Comparison of ENCODE assay signal across 8 cellular contexts in genomic region chr6:35686873-35687557, GRCh38. TPM values are rescaled to one million over a fixed set of nuclear protein-coding genes. Genes with fewer than 3 reads are reported as not detected.
A peak's percentile ranks its signal among the peaks of the same experiment; 100 is the strongest.
DNase-seq lines count a peak whose midpoint lies in the region; ATAC-seq and TF ChIP-seq lines count a peak whose summit lies in the region.

No MANE protein-coding gene starts in this region.

- ATAC-seq in psoas muscle (no peak), HG03095 (IDR thresholded peaks at IDR 0.05; ENCODE audit: unreplicated experiment) (no peak)

- H3K27me3 ChIP-seq in esophagus muscularis mucosa (no peaks in the 10 kb centered on the region), psoas muscle (ENCODE audit: insufficient read depth in 3 of 3, low read length in 2 of 3) (no peaks in the 10 kb centered on the region)

- peak overlapping the region; percentile 99 to 100 (median 99) for H3K27ac ChIP-seq in esophagus muscularis mucosa (replicated peaks in 1 of 4)
- peak overlapping the region; percentile 96 for H3K27ac ChIP-seq in psoas muscle

- TF ChIP-seq EP300 in esophagus muscularis mucosa (IDR thresholded peaks at IDR 0.05) = no peak

- WGBS in esophagus muscularis mucosa = 49% methylated on average over 4 of the region's 4 CpGs
- WGBS in psoas muscle, 3 donors = 21 to 54% (median 24%) methylated on average over 4 of the region's 4 CpGs

- H3K9me3 ChIP-seq in esophagus muscularis mucosa = no peaks in the 10 kb centered on the region
- no peaks in the 10 kb centered on the region for H3K9me3 ChIP-seq in psoas muscle

- H3K36me3 ChIP-seq in esophagus muscularis mucosa (peaks cover 8 to 27% (median 19%) of the 10 kb centered on the region in 4 donors), psoas muscle (ENCODE audit: insufficient read depth in 1 of 2, low read depth in 1 of 2) (peaks cover 0 to 19% of the 10 kb centered on the region in 2 donors)

- no peak for TF ChIP-seq POLR2A in esophagus muscularis mucosa (IDR thresholded peaks at IDR 0.05; ENCODE audit: low read depth)

- H3K4me3 ChIP-seq in GM12875 (ENCODE audit: low read depth, low read length) (peak overlapping the region; percentile 63), esophagus muscularis mucosa (peak overlapping the region; percentile 87 to 98 (median 93)), psoas muscle (peak overlapping the region; percentile 85)

- peaks cover 29 to 67% (median 57%) of the 10 kb centered on the region in 4 donors for H3K4me1 ChIP-seq in esophagus muscularis mucosa
- peaks cover 51% of the 10 kb centered on the region for H3K4me1 ChIP-seq in psoas muscle

- TF ChIP-seq CTCF in GM12875 (IDR thresholded peaks at IDR 0.05; ENCODE audit: borderline replicate concordance, insufficient read depth, low read depth, low read length) (no peak), esophagus muscularis mucosa (IDR thresholded peaks at IDR 0.05) (no peak), psoas muscle (IDR thresholded peaks at IDR 0.05) (no peak)

- intact Hi-C loops in esophagus muscularis mucosa (cut with DNase I) (no loop called here), psoas muscle (cut with DNase I) (loop anchor here in 1 of 2 donors (10.0 kb wide), 1 partner anchor 102 kb away; no protein-coding TSS in a partner anchor), head of caudate nucleus (cut with DNase I) (no loop called here)

- DNase-seq in OCI-M1 (lab: John Stamatoyannopoulos, UW) = peak; percentile 65
- no peak for DNase-seq in esophagus muscularis mucosa (ENCODE audit: extremely low spot score)
- DNase-seq in psoas muscle = no peak
- DNase-seq in islet precursor cell = no peak
- DNase-seq in NCI-H2107 treated with DMSO at 0.1 percent for 48 hours (lab: John Stamatoyannopoulos, UW; ENCODE audit: unreplicated experiment) = no peak
- DNase-seq in head of caudate nucleus = no peak

RNA-seq across cellular contexts. Expression of gene FKBP5, which starts 1.7 kb away (rescaled TPM):
- total RNA-seq in esophagus muscularis mucosa = 100 to 1,000 TPM; 477 to 689 (median 593) TPM
- 1,000 to 10,000 TPM in 1 of 4 donors, 100 to 1,000 TPM in 2, 10 to 100 TPM in 1; 56.5 to 1,905 (median 378) TPM for total RNA-seq in psoas muscle
- 100 to 1,000 TPM; 296 to 849 (median 675) TPM for polyA plus RNA-seq in psoas muscle

RNA-seq across cellular contexts. Expression of gene ARMC12, which starts 49.8 kb away (rescaled TPM):
- total RNA-seq in esophagus muscularis mucosa = 1 to 10 TPM in 1 of 4 donors, under 1 TPM in 2, not detected in 1; 0.50 to 1.0 (median 0.83) TPM
- under 1 TPM in 3 of 4 donors, not detected in 1; 0.36 to 0.74 (median 0.58) TPM for total RNA-seq in psoas muscle
- 10 to 100 TPM in 1 of 3 donors, under 1 TPM in 1, not detected in 1; 0.25 to 15.5 TPM for polyA plus RNA-seq in psoas muscle
